Comparison of ENCODE assay signal across 14 cellular contexts in genomic region chr7:2612445-2613112, GRCh38. TPM values are rescaled to one million over a fixed set of nuclear protein-coding genes. Genes with fewer than 3 reads are reported as not detected.
DNase-seq lines count a peak whose midpoint lies in the region; ATAC-seq, FAIRE-seq and TF ChIP-seq lines count a peak whose summit lies in the region.
"Had no signal": no experiment of that assay in that cellular context is flagged by ENCODE, and none has a peak within 500 bp of the region (broad histone marks: within the 10 kb centered on the region; RNA-seq: fewer than 3 reads in every experiment).

No MANE protein-coding gene starts in this region.

- H2BK12ac ChIP-seq in H9 (ENCODE audit: insufficient read length, low read depth, low read length) = no peak overlapping the region

- no peaks in the 10 kb centered on the region for H4K20me1 ChIP-seq in H9 (ENCODE audit: control insufficient read depth, insufficient read depth, insufficient read length)
- H4K20me1 ChIP-seq in K562 (replicated peaks; ENCODE audit: control insufficient read depth, insufficient read depth, low read length) = 0 out of 2 replicates have a peak, but pooled peaks cover 6% of the 10 kb centered on the region

- no peak overlapping the region for H2BK5ac ChIP-seq in H9 (ENCODE audit: insufficient read length, low read length)

- H3K36me3 ChIP-seq in K562 (ENCODE audit: control insufficient read depth, insufficient read depth, low read length) (no peaks in the 10 kb centered on the region), psoas muscle (ENCODE audit: insufficient read depth in 1 of 2, low read depth in 1 of 2) (no peaks in the 10 kb centered on the region)

- no peak overlapping the region for H3K4me3 Mint-ChIP-seq in H9
- H3K4me3 Mint-ChIP-seq: activated CD4-positive, alpha-beta T cell treated with anti-CD3 and anti-CD28 coated beads, Interleukin-2, amount 10 ng/mL, durations not matched to agents 7 days and 5 days had no signal

- H3K23ac ChIP-seq in H9 (ENCODE audit: insufficient read length, low read depth, low read length) = no peak overlapping the region

- peak; percentile 54 for FAIRE-seq in K562 (lab: Jason Lieb, UNC)

- in situ Hi-C loops in K562 (cut with MboI) = no loop called here
- in situ Hi-C loops in G401 (cut with HindIII; ENCODE audit: low sequenced_read_pairs) = no loop called here

- H3K27ac Mint-ChIP-seq in H9 = peak overlapping the region in 2 of 3 experiments; percentile 74 to 84; a peak in 4 of 7 replicates
- H3K27ac Mint-ChIP-seq: activated CD4-positive, alpha-beta T cell treated with anti-CD3 and anti-CD28 coated beads, Interleukin-2, amount 10 ng/mL, durations not matched to agents 7 days and 5 days had no signal

- no peak overlapping the region for H3K56ac ChIP-seq in H9 (ENCODE audit: insufficient read length, low read depth, low read length)

- no peak for TF ChIP-seq EP300 in K562 (IDR thresholded peaks at IDR 0.05; ENCODE audit: low read length)

- H3K4me1 Mint-ChIP-seq in H9 = peaks cover 33 to 38% of the 10 kb centered on the region in 2 experiments

- no peaks in the 10 kb centered on the region for H3K79me1 ChIP-seq in H9 (ENCODE audit: insufficient read depth, low read depth, low read length, poor library complexity, severe bottlenecking)

- POLR2A ChIA-PET in K562 (lab: Yijun Ruan, JAX) = interaction anchor here (0.6 to 1.1 kb wide), 5 partner anchors 8 to 53 kb away, joined by 3 to 5 read pairs (median 3); partner anchors contain the start of gene TTYH3

- no peaks in the 10 kb centered on the region for H3K9me1 ChIP-seq in K562 (ENCODE audit: control insufficient read depth, insufficient read depth, low read length)

- no TSS peak for BruUV-seq in K562 (replicated peaks; lab: Mats Ljungman, UMichigan)

- H3K4me3 ChIP-seq in K562 (no peak overlapping the region), psoas muscle (no peak overlapping the region)

- no peak overlapping the region for H3K4ac ChIP-seq in H9 (ENCODE audit: low read depth, low read length)

- no peak overlapping the region for H3K14ac ChIP-seq in H9 (ENCODE audit: insufficient read depth, low read length)

- H3K79me2 ChIP-seq in H9 (ENCODE audit: insufficient read depth, low read length) (no peaks in the 10 kb centered on the region), K562 (ENCODE audit: control insufficient read depth, insufficient read depth, low read length) (no peaks in the 10 kb centered on the region)

- peak; percentile 8 to 15 for DNase-seq in activated CD4-positive, alpha-beta T cell treated with anti-CD3 and anti-CD28 coated beads, Interleukin-2, amount 50 U/mL, for 48 hours
- DNase-seq in activated CD4-positive, alpha-beta T cell treated with anti-CD3 and anti-CD28 coated beads, Interleukin-2, amount 50 U/mL, for 1 hour = no peak
- DNase-seq in H9 (peak; percentile 98), K562 (ENCODE audit: extremely low read depth in 1 of 4, low spot score in 3 of 4) (peak; percentile 73 to 95 (median 89)), psoas muscle (no peak), G401 (ENCODE audit: low spot score) (no peak), DMS114 treated with DMSO at 0.1 percent for 48 hours (lab: John Stamatoyannopoulos, UW; ENCODE audit: unreplicated experiment) (no peak)
- DNase-seq: activated CD4-positive, alpha-beta T cell treated with anti-CD3 and anti-CD28 coated beads, Interleukin-2, amount 10 ng/mL, durations not matched to agents 7 days and 5 days; activated gamma-delta T cell; midbrain; stimulated activated naive CD8-positive, alpha-beta T cell treated with anti-CD3 and anti-CD28 coated beads, Interleukin-15, Interleukin-2, amounts not matched to agents 100 U/mL and 50 U/mL, for 24 hours had no signal

- H3K9me3 Mint-ChIP-seq in H9 = no peaks in the 10 kb centered on the region
- H3K9me3 Mint-ChIP-seq: activated CD4-positive, alpha-beta T cell treated with anti-CD3 and anti-CD28 coated beads, Interleukin-2, amount 10 ng/mL, durations not matched to agents 7 days and 5 days had no signal

- ATAC-seq in K562 (peak; percentile 92), psoas muscle (no peak), HG03175 (IDR thresholded peaks at IDR 0.05; ENCODE audit: unreplicated experiment) (no peak)
- ATAC-seq: SK-N-SH treated with all-trans-retinoic acid at 6 μM for 48 hours; stimulated activated naive CD8-positive, alpha-beta T cell treated with anti-CD3 and anti-CD28 coated beads, Interleukin-15, Interleukin-2, amounts not matched to agents 100 U/mL and 50 U/mL, for 24 hours had no signal

- no peak overlapping the region for H4K5ac ChIP-seq in H9 (ENCODE audit: insufficient read length, low read depth, low read length)

- no peak for TF ChIP-seq POLR2A in K562 (conservative IDR thresholded peaks at IDR 0.05)

- H2BK120ac ChIP-seq in H9 (ENCODE audit: low read depth, low read length, poor library complexity, severe bottlenecking) = no peak overlapping the region

- H3K27me3 ChIP-seq in H9 (ENCODE audit: insufficient read depth, low read length) = no peaks in the 10 kb centered on the region
- H3K27me3 ChIP-seq in K562 (ENCODE audit: control insufficient read depth in 2 of 2, insufficient read depth in 2 of 2, low read length in 2 of 2) = peaks cover 0 to 2% of the 10 kb centered on the region in 2 experiments; a peak in 3 of 5 replicates
- H3K27me3 ChIP-seq in psoas muscle (ENCODE audit: insufficient read depth in 3 of 3, low read length in 2 of 3) = no peaks in the 10 kb centered on the region

- no peak overlapping the region for H4K91ac ChIP-seq in H9 (ENCODE audit: insufficient read length, low read depth, low read length)

- H3K18ac ChIP-seq in H9 (ENCODE audit: insufficient read length, low read depth, low read length) = no peak overlapping the region

- no peak for TF ChIP-seq RAD21 in K562 (CRISPR knock-in tag; conservative IDR thresholded peaks at IDR 0.05 in 1 of 2, IDR thresholded peaks at IDR 0.05 in 1 of 2)

- H3K36me3 Mint-ChIP-seq in H9 (ENCODE audit: insufficient read depth in 1 of 3, low read depth in 3 of 3) = no peaks in the 10 kb centered on the region; a peak in 1 of 7 replicates

- H2BK20ac ChIP-seq in H9 (ENCODE audit: low read depth, low read length, poor library complexity, severe bottlenecking) = no peak overlapping the region

- H3K27ac ChIP-seq in H9 (ENCODE audit: insufficient read length, low read depth, low read length) = no peak overlapping the region
- H3K27ac ChIP-seq in K562 (ENCODE audit: extremely low read depth, low read depth, low read length) = no peak overlapping the region
- H3K27ac ChIP-seq in psoas muscle = peak overlapping the region; percentile 85
- H3K27ac ChIP-seq: epithelial cell of prostate had no signal

- H2AFZ ChIP-seq in H9 (ENCODE audit: low read length) = no peak overlapping the region
- H2AFZ ChIP-seq in K562 (ENCODE audit: low read depth, low read length) = 0 out of 2 replicates have a peak overlapping the region, but pooled peaks have one; percentile 49

- no peak overlapping the region for H2BK15ac ChIP-seq in H9 (ENCODE audit: low read depth, low read length)

- TF ChIP-seq CTCF in H9 (conservative IDR thresholded peaks at IDR 0.05) (no peak), K562 (IDR thresholded peaks at IDR 0.05 in 2 of 3, conservative IDR thresholded peaks at IDR 0.05 in 1 of 3; ENCODE audit: insufficient read depth in 2 of 3, low read depth in 1 of 3, low read length in 3 of 3) (no peak), psoas muscle (IDR thresholded peaks at IDR 0.05) (no peak)

- intact Hi-C loops in K562 (cut with micrococcal nuclease) = no loop called here
- intact Hi-C loops in psoas muscle (cut with DNase I) = no loop called here

- H3K23me2 ChIP-seq in H9 (ENCODE audit: insufficient read length, low read depth, low read length, poor library complexity, severe bottlenecking) = no peaks in the 10 kb centered on the region

- H3K27me3 Mint-ChIP-seq in H9 (ENCODE audit: low read depth) = peaks cover 1% of the 10 kb centered on the region; the same call in 1 of the 2 replicates

- CTCF ChIA-PET in K562 (lab: Yijun Ruan, JAX; ENCODE audit: low intra/inter-chr PET ratio) = no interaction called here

- no CpG with 5 or more reads among the region's 15 CpGs for whole genome bisulfite sequencing in H9 (ENCODE audit: extremely low coverage, insufficient read length, low lambda C conversion rate)
- 43% methylated on average over 12 of the region's 15 CpGs for WGBS in K562 (ENCODE audit: insufficient coverage, low coverage, missing lambda C conversion rate)
- WGBS in psoas muscle, 3 donors = 80 to 93% (median 90%) methylated on average over 11 to 15 of the region's 15 CpGs

- H3K9ac ChIP-seq in H9 (ENCODE audit: extremely low read depth, insufficient read length, low read length) = no peak overlapping the region
- peak overlapping the region in 1 of 2 experiments; percentile 77; a peak in 2 of 4 replicates for H3K9ac ChIP-seq in K562 (ENCODE audit: insufficient read depth in 1 of 2, low read depth in 2 of 2, low read length in 2 of 2)

- no peak overlapping the region for H3K4me2 ChIP-seq in H9 (ENCODE audit: insufficient read depth, insufficient read length, low read length)
- no peak overlapping the region; the same call in 1 of the 2 replicates for H3K4me2 ChIP-seq in K562 (ENCODE audit: insufficient read depth, low read length)

- H3K9me3 ChIP-seq in H9 (ENCODE audit: control insufficient read depth, low read depth, low read length) (no peaks in the 10 kb centered on the region), K562 (replicated peaks; ENCODE audit: control insufficient read depth, insufficient read depth, low read depth, low read length) (no peaks in the 10 kb centered on the region), psoas muscle (no peaks in the 10 kb centered on the region)

- no peak overlapping the region for H3T11ph ChIP-seq in H9 (ENCODE audit: low read length)

- no peak overlapping the region for H4K8ac ChIP-seq in H9 (replicated peaks; ENCODE audit: insufficient read length, low read depth, low read length)

- no peak overlapping the region for H2AK5ac ChIP-seq in H9 (ENCODE audit: insufficient read length, low read length)

- peaks cover 5% of the 10 kb centered on the region; the same call in 1 of the 2 replicates for H3K4me1 ChIP-seq in H9 (ENCODE audit: insufficient read depth, low read length)
- peaks cover 10 to 45% of the 10 kb centered on the region in 2 experiments; a peak in 4 of 5 replicates for H3K4me1 ChIP-seq in K562 (replicated peaks in 1 of 2; ENCODE audit: control insufficient read depth in 2 of 2, insufficient read depth in 2 of 2, low read length in 2 of 2)
- peaks cover 16% of the 10 kb centered on the region for H3K4me1 ChIP-seq in psoas muscle

RNA-seq across cellular contexts. Expression of gene TTYH3, which starts 19.2 kb away (rescaled TPM):
- total RNA-seq in H9 (2021) (122 TPM in 2 replicates), K562 (2014; rRNA removed) (1.4 and 1.5 TPM in 2 replicates), K562 (2014; rRNA removed; fragmentation: Illumina TruSeq; extraction: Trizol) (0.06 and 0.11 TPM in 2 replicates), K562 (2015; rRNA removed; fragmentation: Illumina TruSeq; extraction: Trizol) (0.62 and 0.79 TPM in 2 replicates), K562 (2021) (4.9 and 5.5 TPM in 2 replicates), psoas muscle (10 to 100 TPM in 1 of 4 donors, 1 to 10 TPM in 3; 6.5 to 11.3 (median 7.1) TPM)
- total RNA-seq in K562 (2011; cell fraction: chromatin; rRNA removed; ENCODE audit: low replicate concordance) = 4.3 and 18.5 TPM in 2 replicates
- total RNA-seq in K562 (2011; cell fraction: nucleolus; rRNA removed) = 13.6 and 17.2 TPM in 2 replicates
- 8.4 and 9.7 TPM in 2 replicates for total RNA-seq in K562 (2011; cell fraction: nucleoplasm; rRNA removed)
- polyA plus RNA-seq in K562 (2011; rRNA removed) (1.7 and 4.5 TPM in 2 replicates), K562 (2014; fragmentation: Illumina TruSeq; extraction: Trizol) (1.1 and 2.0 TPM in 2 replicates), K562 (2014; fragmentation: Nextera tagmentation; extraction: Ambion mirVana) (under 1 TPM; 0.01 to 0.04 TPM), K562 (2014; rRNA removed) (1.1 and 1.9 TPM in 2 replicates), psoas muscle (1 to 10 TPM; 1.3 to 2.4 (median 1.9) TPM)
- polyA plus RNA-seq in K562 (2011; cell fraction: cytosol; rRNA removed) = 2.7 and 5.1 TPM in 2 replicates
- 13.6 and 13.8 TPM in 2 replicates for polyA plus RNA-seq in K562 (2011; cell fraction: nucleus; rRNA removed)
- polyA plus RNA-seq in K562 (2012) = 3.5 and 7.4 TPM in 2 replicates
- polyA minus RNA-seq in K562 (2011; rRNA and poly(A)+ RNA removed) = 0.96 and 1.1 TPM in 2 replicates
- polyA minus RNA-seq in K562 (2011; cell fraction: cytosol; rRNA and poly(A)+ RNA removed) = 5.5 and 6.6 TPM in 2 replicates
- 5.7 and 5.9 TPM in 2 replicates for polyA minus RNA-seq in K562 (2011; cell fraction: nucleus; rRNA and poly(A)+ RNA removed)
- 17.7 and 18.7 TPM in 2 replicates for total RNA-seq in G401 (2014; rRNA removed; shearing (Covaris generic))

RNA-seq across cellular contexts. Expression of gene IQCE, which starts 53.8 kb away (rescaled TPM):
- total RNA-seq in H9 (2021) (6.7 and 7.0 TPM in 2 replicates), K562 (2014; rRNA removed) (7.2 and 8.5 TPM in 2 replicates), K562 (2014; rRNA removed; fragmentation: Illumina TruSeq; extraction: Trizol) (1.7 and 3.5 TPM in 2 replicates), K562 (2015; rRNA removed; fragmentation: Illumina TruSeq; extraction: Trizol) (3.7 and 4.2 TPM in 2 replicates), K562 (2021) (7.8 and 8.7 TPM in 2 replicates), psoas muscle (1 to 10 TPM; 5.6 to 8.5 (median 7.1) TPM)
- 26.8 and 52.1 TPM in 2 replicates for total RNA-seq in K562 (2011; cell fraction: chromatin; rRNA removed; ENCODE audit: low replicate concordance)
- total RNA-seq in K562 (2011; cell fraction: nucleolus; rRNA removed) = 20.3 and 21.5 TPM in 2 replicates
- 22.9 and 30.8 TPM in 2 replicates for total RNA-seq in K562 (2011; cell fraction: nucleoplasm; rRNA removed)
- polyA plus RNA-seq in K562 (2011; rRNA removed) (3.2 and 5.0 TPM in 2 replicates), K562 (2014; fragmentation: Illumina TruSeq; extraction: Trizol) (4.4 and 6.5 TPM in 2 replicates), K562 (2014; fragmentation: Nextera tagmentation; extraction: Ambion mirVana) (under 1 TPM; 0.18 to 0.28 TPM), K562 (2014; rRNA removed) (5.1 and 6.1 TPM in 2 replicates), psoas muscle (1 to 10 TPM; 2.4 to 9.6 (median 6.5) TPM)
- polyA plus RNA-seq in K562 (2011; cell fraction: cytosol; rRNA removed) = 2.3 and 3.0 TPM in 2 replicates
- 12.8 and 18.1 TPM in 2 replicates for polyA plus RNA-seq in K562 (2011; cell fraction: nucleus; rRNA removed)
- 5.3 and 7.0 TPM in 2 replicates for polyA plus RNA-seq in K562 (2012)
- 3.7 and 4.7 TPM in 2 replicates for polyA minus RNA-seq in K562 (2011; rRNA and poly(A)+ RNA removed)
- 3.9 and 4.8 TPM in 2 replicates for polyA minus RNA-seq in K562 (2011; cell fraction: cytosol; rRNA and poly(A)+ RNA removed)
- polyA minus RNA-seq in K562 (2011; cell fraction: nucleus; rRNA and poly(A)+ RNA removed) = 5.5 and 5.9 TPM in 2 replicates
- 21.6 and 32.9 TPM in 2 replicates for total RNA-seq in G401 (2014; rRNA removed; shearing (Covaris generic))

RNA-seq across cellular contexts. Expression of gene BRAT1, which starts 57.3 kb away (rescaled TPM):
- total RNA-seq in H9 (2021) (41.2 and 42.6 TPM in 2 replicates), K562 (2014; rRNA removed) (48.2 and 53.8 TPM in 2 replicates), K562 (2014; rRNA removed; fragmentation: Illumina TruSeq; extraction: Trizol) (1.9 and 3.7 TPM in 2 replicates), K562 (2015; rRNA removed; fragmentation: Illumina TruSeq; extraction: Trizol) (14.6 and 17.4 TPM in 2 replicates), K562 (2021) (49.6 and 49.8 TPM in 2 replicates), psoas muscle (10 to 100 TPM; 11.9 to 14.3 (median 12.5) TPM)
- total RNA-seq in K562 (2011; cell fraction: chromatin; rRNA removed; ENCODE audit: low replicate concordance) = 18.7 and 76.7 TPM in 2 replicates
- total RNA-seq in K562 (2011; cell fraction: nucleolus; rRNA removed) = 75.9 and 80.0 TPM in 2 replicates
- total RNA-seq in K562 (2011; cell fraction: nucleoplasm; rRNA removed) = 35.8 and 37.1 TPM in 2 replicates
- polyA plus RNA-seq in K562 (2011; rRNA removed) (10.5 and 23.7 TPM in 2 replicates), K562 (2014; fragmentation: Illumina TruSeq; extraction: Trizol) (5.8 and 20.3 TPM in 2 replicates), K562 (2014; fragmentation: Nextera tagmentation; extraction: Ambion mirVana) (under 1 TPM; 0.13 to 0.31 TPM), K562 (2014; rRNA removed) (35.3 and 39.1 TPM in 2 replicates), psoas muscle (10 to 100 TPM; 13.2 to 14.8 (median 14.4) TPM)
- 14.1 and 48.2 TPM in 2 replicates for polyA plus RNA-seq in K562 (2011; cell fraction: cytosol; rRNA removed)
- polyA plus RNA-seq in K562 (2011; cell fraction: nucleus; rRNA removed) = 84.7 and 142 TPM in 2 replicates
- polyA plus RNA-seq in K562 (2012) = 37.7 and 38.8 TPM in 2 replicates
- polyA minus RNA-seq in K562 (2011; rRNA and poly(A)+ RNA removed) = 3.2 and 7.4 TPM in 2 replicates
- 27.3 and 27.9 TPM in 2 replicates for polyA minus RNA-seq in K562 (2011; cell fraction: cytosol; rRNA and poly(A)+ RNA removed)
- 22.2 and 25.0 TPM in 2 replicates for polyA minus RNA-seq in K562 (2011; cell fraction: nucleus; rRNA and poly(A)+ RNA removed)
- 87.3 and 104 TPM in 2 replicates for total RNA-seq in G401 (2014; rRNA removed; shearing (Covaris generic))

Comparison
In these comparisons a context has a peak if more than half of its experiments do, and no peak if none do; other contexts are left out.
1. DNase-seq: peak in activated CD4-positive, alpha-beta T cell treated with anti-CD3 and anti-CD28 coated beads, Interleukin-2, amount 50 U/mL, for 48 hours (2 of 2), H9 (single experiment) and K562 (4 of 4); none in activated CD4-positive, alpha-beta T cell treated with anti-CD3 and anti-CD28 coated beads, Interleukin-2, amount 50 U/mL, for 1 hour (single experiment), psoas muscle (0 of 2), G401 (single experiment) and DMS114 treated with DMSO at 0.1 percent for 48 hours (single experiment).